In the genomic region with DNA sequence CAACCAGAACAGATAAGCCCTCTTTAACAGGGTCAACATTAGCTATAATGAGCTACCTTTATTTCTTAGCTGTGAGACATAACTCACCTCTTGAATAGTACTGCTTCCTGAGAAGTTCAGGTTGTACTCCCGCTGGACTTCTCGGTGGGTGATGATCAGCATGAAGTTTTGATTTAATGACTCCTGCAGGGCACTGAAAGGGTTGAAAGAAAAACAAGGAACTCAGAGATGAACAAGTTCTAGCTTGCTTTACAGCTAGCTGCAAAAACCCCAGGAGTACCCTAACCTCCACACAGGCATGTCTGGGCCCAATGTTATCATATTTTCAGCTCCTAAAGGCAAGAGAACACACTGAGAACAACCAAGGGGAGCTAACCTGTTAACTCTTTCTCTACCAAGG, we compare ENCODE assay signal across 1 cellular context.
TF ChIP-seq lines count a peak whose summit lies in the region.

No MANE protein-coding gene starts in this region.

TF ChIP-seq in WTC11, 78 proteins besides CTCF, POLR2A, EP300 and RAD21 (continued from another document):
- TF ChIP-seq ZNF396 (CRISPR knock-in tag; IDR thresholded peaks at IDR 0.05; ENCODE audit: borderline replicate concordance) (no peak), ZBTB21 (CRISPR knock-in tag; IDR thresholded peaks at IDR 0.05; ENCODE audit: borderline replicate concordance) (no peak), USF1 (CRISPR knock-in tag; IDR thresholded peaks at IDR 0.05) (no peak)
- TF ChIP-seq, protein P1, sequence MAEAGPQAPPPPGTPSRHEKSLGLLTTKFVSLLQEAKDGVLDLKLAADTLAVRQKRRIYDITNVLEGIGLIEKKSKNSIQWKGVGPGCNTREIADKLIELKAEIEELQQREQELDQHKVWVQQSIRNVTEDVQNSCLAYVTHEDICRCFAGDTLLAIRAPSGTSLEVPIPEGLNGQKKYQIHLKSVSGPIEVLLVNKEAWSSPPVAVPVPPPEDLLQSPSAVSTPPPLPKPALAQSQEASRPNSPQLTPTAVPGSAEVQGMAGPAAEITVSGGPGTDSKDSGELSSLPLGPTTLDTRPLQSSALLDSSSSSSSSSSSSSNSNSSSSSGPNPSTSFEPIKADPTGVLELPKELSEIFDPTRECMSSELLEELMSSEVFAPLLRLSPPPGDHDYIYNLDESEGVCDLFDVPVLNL (CRISPR knock-in tag; IDR thresholded peaks at IDR 0.05; ENCODE audit: borderline replicate concordance, low read depth) = no peak
